20 cellular contexts compared by ENCODE assay signal in the genomic region with DNA sequence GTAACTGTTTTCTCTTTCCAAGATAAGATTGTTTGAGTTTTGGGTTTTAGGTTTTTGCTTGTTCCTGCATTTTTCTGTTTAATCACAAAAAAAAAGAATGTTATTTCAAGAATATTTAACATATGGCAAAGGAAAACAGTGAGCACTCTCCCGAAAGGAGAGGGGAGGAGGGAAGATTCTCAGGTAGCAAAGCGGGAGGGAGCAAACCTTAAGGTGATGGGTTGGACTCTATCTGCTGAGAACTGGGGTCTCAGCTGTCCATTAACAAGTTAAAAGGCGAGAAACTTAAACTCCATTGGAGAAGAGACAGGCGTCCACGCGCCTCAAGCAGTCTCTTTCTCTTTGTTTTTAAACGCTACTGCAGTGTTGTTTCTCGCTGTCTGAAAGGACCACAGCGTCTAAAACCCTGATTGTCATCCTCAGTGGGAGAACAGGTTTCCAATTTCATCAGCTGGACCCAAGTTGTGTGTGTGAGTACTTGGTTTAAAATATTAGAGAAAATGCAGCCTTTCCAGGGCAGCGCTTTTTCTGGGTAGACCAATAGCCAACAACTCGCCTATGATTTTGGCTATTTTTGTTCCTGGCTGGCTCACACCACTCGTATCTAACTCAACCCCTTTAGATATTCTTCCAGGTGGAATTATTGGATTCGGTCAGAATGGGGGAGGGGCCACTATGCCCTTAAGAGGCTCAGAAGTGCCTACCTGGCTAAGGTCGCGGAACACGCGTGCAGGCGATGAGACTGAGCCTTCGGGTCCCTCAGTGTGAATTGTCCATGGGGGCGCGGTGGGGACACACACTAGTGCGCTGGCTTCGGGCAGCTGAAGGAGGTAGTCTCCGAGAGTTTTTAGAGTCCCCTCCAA. TPM values are rescaled to one million over a fixed set of nuclear protein-coding genes. Genes with fewer than 3 reads are reported as not detected.
DNase-seq lines count a peak whose midpoint lies in the region; ATAC-seq and TF ChIP-seq lines count a peak whose summit lies in the region.
"Had no signal": no experiment of that assay in that cellular context is flagged by ENCODE, and none has a peak within 500 bp of the region (broad histone marks: within the 10 kb centered on the region; RNA-seq: fewer than 3 reads in every experiment).

No MANE protein-coding gene starts in this region.

- no peak for TF ChIP-seq CTCF in fibroblast of lung (conservative IDR thresholded peaks at IDR 0.05 in 1 of 2, IDR thresholded peaks at IDR 0.05 in 1 of 2; ENCODE audit: low read depth in 1 of 2, low read length in 2 of 2)
- TF ChIP-seq CTCF in parathyroid adenoma (IDR thresholded peaks at IDR 0.05), result no peak
- no peak for TF ChIP-seq CTCF in suprapubic skin (IDR thresholded peaks at IDR 0.05)

- H3K9me3 ChIP-seq in fibroblast of lung (ENCODE audit: control insufficient read depth, insufficient read depth, low read depth, low read length), result no peaks in the 10 kb centered on the region
- no peaks in the 10 kb centered on the region for H3K9me3 ChIP-seq in parathyroid adenoma (ENCODE audit: control insufficient read depth, low read length)
- H3K9me3 ChIP-seq in suprapubic skin, result no peaks in the 10 kb centered on the region
- H3K9me3 ChIP-seq: sigmoid colon had no signal

- H3K4me1 ChIP-seq in fibroblast of lung (ENCODE audit: control insufficient read depth, extremely low read depth, insufficient read depth, low read length) (peaks cover 5% of the 10 kb centered on the region), parathyroid adenoma (peaks cover 20% of the 10 kb centered on the region), suprapubic skin (peaks cover 31% of the 10 kb centered on the region)

- H3K4me3 ChIP-seq in H7 (ENCODE audit: insufficient read depth, low read depth, low read length) (no peak overlapping the region), fibroblast of lung (replicated peaks in 1 of 4; ENCODE audit: control extremely low read depth in 1 of 4, insufficient read depth in 1 of 4, low read depth in 3 of 4, low read length in 4 of 4) (no peak overlapping the region), parathyroid adenoma (ENCODE audit: low read depth, low read length) (peak overlapping the region; percentile 87), suprapubic skin (no peak overlapping the region)
- H3K4me3 ChIP-seq: K562, sigmoid colon had no signal

- H3K27me3 ChIP-seq in H7 (ENCODE audit: control insufficient read depth, insufficient read depth, low read length) (peaks cover 98% of the 10 kb centered on the region), fibroblast of lung (ENCODE audit: control insufficient read depth, insufficient read depth, low read length) (peaks cover 41% of the 10 kb centered on the region), parathyroid adenoma (ENCODE audit: control insufficient read depth, insufficient read depth, low read length) (no peaks in the 10 kb centered on the region), suprapubic skin (peaks cover 100% of the 10 kb centered on the region)

- no peak overlapping the region for H3K9ac ChIP-seq in fibroblast of lung (ENCODE audit: insufficient read depth, low read length)
- peak overlapping the region; percentile 69 for H3K9ac ChIP-seq in parathyroid adenoma

- peak overlapping the region; percentile 42 for H3K4me2 ChIP-seq in fibroblast of lung (ENCODE audit: extremely low read depth, insufficient read depth, low read length)
- H3K4me2 ChIP-seq in parathyroid adenoma (ENCODE audit: low read length), result peak overlapping the region; percentile 94

- TF ChIP-seq POLR2A in suprapubic skin (IDR thresholded peaks at IDR 0.05), result no peak

- no peaks in the 10 kb centered on the region for H4K20me1 ChIP-seq in fibroblast of lung (ENCODE audit: control insufficient read depth, extremely low read depth, insufficient read depth, low read length)

- H3K36me3 ChIP-seq in H7 (replicated peaks; ENCODE audit: control insufficient read depth, insufficient read depth, low read length) (no peaks in the 10 kb centered on the region), fibroblast of lung (ENCODE audit: control insufficient read depth, insufficient read depth, low read length) (peaks cover 5% of the 10 kb centered on the region), parathyroid adenoma (ENCODE audit: control insufficient read depth, insufficient read depth, low read length) (peaks cover 1% of the 10 kb centered on the region), suprapubic skin (no peaks in the 10 kb centered on the region)
- H3K36me3 ChIP-seq: sigmoid colon had no signal

- no peak for ATAC-seq in GM18858 (IDR thresholded peaks at IDR 0.05; ENCODE audit: unreplicated experiment)
- ATAC-seq: CD8-positive, alpha-beta T cell; K562; PC-3 had no signal

- peaks cover under 1% of the 10 kb centered on the region for H3K79me2 ChIP-seq in fibroblast of lung (ENCODE audit: control insufficient read depth, insufficient read depth, low read length)
- peaks cover 62% of the 10 kb centered on the region for H3K79me2 ChIP-seq in parathyroid adenoma

- WGBS in suprapubic skin, result 20% methylated on average over 24 of the region's 24 CpGs

- no peak overlapping the region for H3K27ac ChIP-seq in fibroblast of lung (ENCODE audit: insufficient read depth, low read length)
- peak overlapping the region; percentile 96 for H3K27ac ChIP-seq in parathyroid adenoma
- no peak overlapping the region for H3K27ac ChIP-seq in suprapubic skin
- H3K27ac ChIP-seq: sigmoid colon had no signal

- no peak for TF ChIP-seq EP300 in suprapubic skin (IDR thresholded peaks at IDR 0.05)

- H2AFZ ChIP-seq in fibroblast of lung (ENCODE audit: low read length), result no peak overlapping the region
- no peak overlapping the region for H2AFZ ChIP-seq in parathyroid adenoma

- DNase-seq in H7 (peak; percentile 42), NCI-H2107 (lab: John Stamatoyannopoulos, UW) (peak; percentile 57), fibroblast of lung (ENCODE audit: low read depth in 2 of 2) (no peak), midbrain (lab: John Stamatoyannopoulos, UW) (no peak), suprapubic skin (ENCODE audit: low spot score in 2 of 2) (no peak)
- no peak for DNase-seq in stimulated activated naive CD4-positive, alpha-beta T cell treated with Interleukin-2 at 50 U/mL for 16 hours (lab: John Stamatoyannopoulos, UW)
- DNase-seq: amniotic stem cell; CD8-positive, alpha-beta T cell; DMS79 treated with DMSO at 0.1 percent for 48 hours; effector CD8-positive, alpha-beta T cell; foreskin fibroblast; MV-4-11; NCI-H2081; NCI-H82; PC-3; sigmoid colon; substantia nigra had no signal

RNA-seq across cellular contexts. Expression of a gene that starts 8.2 kb away (rescaled TPM):
- 0.07 TPM in 1 of 2 replicates, not detected in the other for total RNA-seq in H7 (2014; rRNA removed; shearing (Covaris generic))
- 1.8 and 8.3 TPM in 2 replicates for total RNA-seq in fibroblast of lung
- 6.9 and 11.3 TPM in 2 replicates for polyA plus RNA-seq in fibroblast of lung
- 11.0 and 20.1 TPM in 2 replicates for polyA plus RNA-seq in fibroblast of lung (2012)
- polyA minus RNA-seq in fibroblast of lung (ENCODE audit: low replicate concordance), result 2.3 and 9.5 TPM in 2 replicates
- total RNA-seq in suprapubic skin, result under 1 TPM in 2 of 4 donors, not detected in 2; 0.31 to 0.64 TPM
- total RNA-seq: CD8-positive, alpha-beta T cell had no signal

Comparison
In these comparisons a context has a peak if more than half of its experiments do, and no peak if none do; other contexts are left out.
1. DNase-seq: peak in H7 (single experiment) and NCI-H2107 (single experiment); none in fibroblast of lung (0 of 2), midbrain (single experiment), suprapubic skin (0 of 2) and stimulated activated naive CD4-positive, alpha-beta T cell treated with Interleukin-2 at 50 U/mL for 16 hours (single experiment).